In the genomic region with DNA sequence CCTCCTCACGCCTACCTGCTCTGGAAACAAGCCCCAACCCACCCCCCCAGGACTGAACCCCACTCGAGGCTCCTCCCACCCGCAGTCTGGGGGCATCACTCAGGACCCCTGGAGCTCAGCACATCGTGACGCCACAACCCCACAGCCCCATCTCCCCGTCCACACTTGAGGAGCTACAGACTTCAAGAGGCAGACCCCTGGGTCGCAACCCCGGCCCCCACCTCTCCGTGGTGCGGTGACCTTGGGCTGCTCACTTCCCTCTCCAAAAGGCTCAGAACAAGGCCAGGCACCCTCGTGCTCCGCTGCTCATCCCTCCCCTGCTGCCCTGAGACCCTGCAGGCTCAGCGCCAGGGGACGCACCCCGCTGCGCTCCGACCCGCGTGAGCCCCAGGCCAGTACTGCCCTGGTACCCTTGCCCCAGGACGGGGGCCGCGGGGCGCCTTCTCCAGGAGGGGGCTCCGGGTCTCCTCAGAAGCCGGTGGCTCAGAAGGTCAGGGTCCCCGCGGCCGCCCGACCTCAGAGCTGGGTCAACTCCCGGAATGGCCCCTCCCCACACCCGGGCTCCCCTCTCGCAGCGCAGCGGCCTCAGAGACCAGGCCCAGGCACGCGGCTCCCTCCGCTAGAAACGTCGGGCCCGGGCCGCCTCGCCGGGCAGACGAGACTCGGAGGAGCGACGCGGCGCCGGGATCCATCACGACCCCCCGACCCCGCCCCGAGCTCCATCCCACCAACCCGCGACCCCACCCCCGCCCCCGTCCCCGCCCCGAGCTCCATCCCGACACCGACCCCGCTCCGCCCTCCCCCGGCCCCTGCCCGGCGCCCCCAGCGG, we compare ENCODE assay signal across 2 cellular contexts.
TF ChIP-seq lines count a peak whose summit lies in the region.

No MANE protein-coding gene starts in this region.

TF ChIP-seq in SK-N-SH treated with all-trans-retinoic acid at 6 μM for 48 hours, 23 proteins besides CTCF, POLR2A, EP300 and RAD21:
- TF ChIP-seq ESRRG (CRISPR knock-in tag; IDR thresholded peaks at IDR 0.05): no peak
- no peak for TF ChIP-seq OSR1 (CRISPR knock-in tag; IDR thresholded peaks at IDR 0.05)
- no peak for TF ChIP-seq TOX (CRISPR knock-in tag; IDR thresholded peaks at IDR 0.05; ENCODE audit: borderline replicate concordance)
- TF ChIP-seq, protein P1, sequence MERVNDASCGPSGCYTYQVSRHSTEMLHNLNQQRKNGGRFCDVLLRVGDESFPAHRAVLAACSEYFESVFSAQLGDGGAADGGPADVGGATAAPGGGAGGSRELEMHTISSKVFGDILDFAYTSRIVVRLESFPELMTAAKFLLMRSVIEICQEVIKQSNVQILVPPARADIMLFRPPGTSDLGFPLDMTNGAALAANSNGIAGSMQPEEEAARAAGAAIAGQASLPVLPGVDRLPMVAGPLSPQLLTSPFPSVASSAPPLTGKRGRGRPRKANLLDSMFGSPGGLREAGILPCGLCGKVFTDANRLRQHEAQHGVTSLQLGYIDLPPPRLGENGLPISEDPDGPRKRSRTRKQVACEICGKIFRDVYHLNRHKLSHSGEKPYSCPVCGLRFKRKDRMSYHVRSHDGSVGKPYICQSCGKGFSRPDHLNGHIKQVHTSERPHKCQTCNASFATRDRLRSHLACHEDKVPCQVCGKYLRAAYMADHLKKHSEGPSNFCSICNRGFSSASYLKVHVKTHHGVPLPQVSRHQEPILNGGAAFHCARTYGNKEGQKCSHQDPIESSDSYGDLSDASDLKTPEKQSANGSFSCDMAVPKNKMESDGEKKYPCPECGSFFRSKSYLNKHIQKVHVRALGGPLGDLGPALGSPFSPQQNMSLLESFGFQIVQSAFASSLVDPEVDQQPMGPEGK (CRISPR knock-in tag; IDR thresholded peaks at IDR 0.05; ENCODE audit: borderline replicate concordance): peak; percentile 18; the same call in 1 of the 2 replicates
- TF ChIP-seq GLIS3 (CRISPR knock-in tag; IDR thresholded peaks at IDR 0.05): no peak

TF ChIP-seq in endothelial cell of umbilical vein, 7 proteins besides CTCF, POLR2A, EP300 and RAD21:
- TF ChIP-seq GATA2 (IDR thresholded peaks at IDR 0.05; ENCODE audit: insufficient read depth, insufficient read length, low read depth, low read length) (no peak), FOS (IDR thresholded peaks at IDR 0.05; ENCODE audit: borderline replicate concordance, insufficient read depth, low read length) (no peak), EZH2 (IDR thresholded peaks at IDR 0.05; ENCODE audit: borderline replicate concordance, low read depth, low read length, severe bottlenecking) (no peak), MYC (IDR thresholded peaks at IDR 0.05; ENCODE audit: low read depth, low read length) (no peak), POLR2AphosphoS5 (IDR thresholded peaks at IDR 0.05; ENCODE audit: insufficient read depth, low read depth, low read length) (no peak), JUN (IDR thresholded peaks at IDR 0.05; ENCODE audit: borderline replicate concordance, insufficient read depth, insufficient read length, low read depth) (no peak)
- TF ChIP-seq, protein P2, sequence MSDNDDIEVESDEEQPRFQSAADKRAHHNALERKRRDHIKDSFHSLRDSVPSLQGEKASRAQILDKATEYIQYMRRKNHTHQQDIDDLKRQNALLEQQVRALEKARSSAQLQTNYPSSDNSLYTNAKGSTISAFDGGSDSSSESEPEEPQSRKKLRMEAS (IDR thresholded peaks at IDR 0.05; ENCODE audit: insufficient read depth, insufficient read length): no peak
